Comparison of ENCODE assay signal across 11 cellular contexts in genomic region chr22:39098026-39098425, GRCh38. TPM values are rescaled to one million over a fixed set of nuclear protein-coding genes. Genes with fewer than 3 reads are reported as not detected.
DNase-seq lines count a peak whose midpoint lies in the region; ATAC-seq and TF ChIP-seq lines count a peak whose summit lies in the region.
"Had no signal": no experiment of that assay in that cellular context is flagged by ENCODE, and none has a peak within 500 bp of the region (broad histone marks: within the 10 kb centered on the region; RNA-seq: fewer than 3 reads in every experiment).

No MANE protein-coding gene starts in this region.

- BruUV-seq in HCT116 (replicated peaks; lab: Mats Ljungman, UMichigan), result no TSS peak

- peaks cover 21 to 24% of the 10 kb centered on the region in 2 experiments for H3K4me1 ChIP-seq in HCT116 (ENCODE audit: control insufficient read depth in 1 of 2, insufficient read depth in 2 of 2, low read length in 2 of 2)

- RAD21 ChIA-PET in HCT116 (lab: Charles Lee; ENCODE audit: low non-redundant PET in 1 of 2, low total read pairs in 2 of 2, uncharacterized antibody in 2 of 2, unreplicated experiment in 2 of 2), result interaction anchor here in 1 of 2 experiments (1.1 kb wide), 1 partner anchor 24 kb away, joined by 3 read pairs; no protein-coding TSS in a partner anchor

- H3K27me3 Mint-ChIP-seq in activated naive CD8-positive, alpha-beta T cell treated with anti-CD3 and anti-CD28 coated beads, Interleukin-2, amount 50 U/mL, for 24 hours, result no peaks in the 10 kb centered on the region
- peaks cover 7% of the 10 kb centered on the region for H3K27me3 Mint-ChIP-seq in nephron progenitor cell (ENCODE audit: low read depth, poor library complexity)

- DNase-seq in HCT116 (ENCODE audit: low read depth, low spot score) (no peak), nephron progenitor cell (no peak), foreskin fibroblast (no peak), AG08395 (ENCODE audit: low spot score) (no peak), NCI-H1092 (lab: John Stamatoyannopoulos, UW) (no peak)
- DNase-seq in activated naive CD8-positive, alpha-beta T cell treated with anti-CD3 and anti-CD28 coated beads, Interleukin-2, amount 50 U/mL, for 24 hours, result no peak
- DNase-seq: GF-D8, NCI-H1417, nucleus accumbens, SHP77 treated with DMSO at 0.1 percent for 48 hours had no signal

- TF ChIP-seq POLR2A in HCT116 (IDR thresholded peaks at IDR 0.05; ENCODE audit: borderline replicate concordance, extremely low read depth, insufficient read depth, insufficient read length), result no peak

- no peaks in the 10 kb centered on the region for H3K36me3 Mint-ChIP-seq in activated naive CD8-positive, alpha-beta T cell treated with anti-CD3 and anti-CD28 coated beads, Interleukin-2, amount 50 U/mL, for 24 hours (ENCODE audit: low read depth)
- H3K36me3 Mint-ChIP-seq in nephron progenitor cell (ENCODE audit: low read depth), result no peaks in the 10 kb centered on the region

- H3K79me2 ChIP-seq in HCT116 (ENCODE audit: insufficient read depth, low read length), result no peaks in the 10 kb centered on the region

- peak overlapping the region; percentile 76 for H3K27ac ChIP-seq in HCT116 (ENCODE audit: low read depth, low read length)

- H3K9ac ChIP-seq in HCT116 (ENCODE audit: low read length), result no peak overlapping the region

- H3K36me3 ChIP-seq in HCT116 (ENCODE audit: control insufficient read depth in 1 of 2, insufficient read depth in 2 of 2, low read length in 2 of 2), result no peaks in the 10 kb centered on the region

- H3K4me3 ChIP-seq in GM08714 (ENCODE audit: low read length), result peak overlapping the region; percentile 50; the same call in 1 of the 2 replicates
- no peak overlapping the region for H3K4me3 ChIP-seq in HCT116 (replicated peaks in 1 of 2; ENCODE audit: low read depth in 1 of 2, low read length in 2 of 2)
- H3K4me3 ChIP-seq in foreskin fibroblast (ENCODE audit: low read depth in 1 of 2, low read length in 2 of 2), result no peak overlapping the region

- H3K9me3 Mint-ChIP-seq in activated naive CD8-positive, alpha-beta T cell treated with anti-CD3 and anti-CD28 coated beads, Interleukin-2, amount 50 U/mL, for 24 hours, result no peaks in the 10 kb centered on the region
- H3K9me3 Mint-ChIP-seq in nephron progenitor cell, result no peaks in the 10 kb centered on the region

- H3K27ac Mint-ChIP-seq in activated naive CD8-positive, alpha-beta T cell treated with anti-CD3 and anti-CD28 coated beads, Interleukin-2, amount 50 U/mL, for 24 hours, result peak overlapping the region; percentile 89
- peak overlapping the region; percentile 96 for H3K27ac Mint-ChIP-seq in nephron progenitor cell

- peak overlapping the region; percentile 61 for H3K4me2 ChIP-seq in HCT116 (ENCODE audit: low read length)

- peak overlapping the region; percentile 20 for H2AFZ ChIP-seq in HCT116 (ENCODE audit: low read depth, low read length, poor library complexity, severe bottlenecking)

- H3K4me1 Mint-ChIP-seq in activated naive CD8-positive, alpha-beta T cell treated with anti-CD3 and anti-CD28 coated beads, Interleukin-2, amount 50 U/mL, for 24 hours, result peaks cover 77% of the 10 kb centered on the region
- H3K4me1 Mint-ChIP-seq in nephron progenitor cell, result peaks cover 74% of the 10 kb centered on the region

- TF ChIP-seq CTCF in HCT116 (IDR thresholded peaks at IDR 0.05 in 2 of 3, conservative IDR thresholded peaks at IDR 0.05 in 1 of 3; ENCODE audit: borderline replicate concordance in 1 of 3, insufficient read depth in 1 of 3, low read depth in 2 of 3, low read length in 2 of 3), result no peak
- no peak for TF ChIP-seq CTCF in nephron progenitor cell (IDR thresholded peaks at IDR 0.05)
- TF ChIP-seq CTCF in foreskin fibroblast (IDR thresholded peaks at IDR 0.05; ENCODE audit: low read depth, low read length), result no peak

- peak overlapping the region; percentile 80 for H3K4me3 Mint-ChIP-seq in activated naive CD8-positive, alpha-beta T cell treated with anti-CD3 and anti-CD28 coated beads, Interleukin-2, amount 50 U/mL, for 24 hours
- peak overlapping the region; percentile 40 for H3K4me3 Mint-ChIP-seq in nephron progenitor cell

- TF ChIP-seq RAD21 in HCT116 (IDR thresholded peaks at IDR 0.05; ENCODE audit: low read depth), result no peak

- intact Hi-C loops in HCT116 (cut with micrococcal nuclease), result no loop called here

- ATAC-seq in HCT116, result peak; percentile 76
- no peak for ATAC-seq in activated naive CD8-positive, alpha-beta T cell treated with anti-CD3 and anti-CD28 coated beads, Interleukin-2, amount 50 U/mL, for 24 hours

- H3K9me3 ChIP-seq in HCT116 (ENCODE audit: control insufficient read depth in 1 of 2, insufficient read depth in 1 of 2, low read depth in 1 of 2, low read length in 2 of 2), result no peaks in the 10 kb centered on the region

- POLR2A ChIA-PET in HCT116 (lab: Charles Lee), result no interaction called here

- no peaks in the 10 kb centered on the region for H3K27me3 ChIP-seq in HCT116 (ENCODE audit: insufficient read depth, low read length)

- CTCF ChIA-PET in HCT116 (lab: Charles Lee), result interaction anchor here (1.3 to 1.5 kb wide), 2 partner anchors 24 to 228 kb away, joined by 4 to 5 read pairs; no protein-coding TSS in a partner anchor

- no peaks in the 10 kb centered on the region for H4K20me1 ChIP-seq in HCT116 (ENCODE audit: insufficient read depth)

- no peaks in the 10 kb centered on the region for H3K9me2 ChIP-seq in HCT116 (ENCODE audit: insufficient read depth)

TF ChIP-seq in HCT116, 20 proteins besides CTCF, POLR2A, EP300 and RAD21:
- no peak for TF ChIP-seq JUND (IDR thresholded peaks at IDR 0.05)
- TF ChIP-seq CEBPB (IDR thresholded peaks at IDR 0.05; ENCODE audit: low read depth), result no peak
- peak; percentile 33 for TF ChIP-seq YY1 (IDR thresholded peaks at IDR 0.05; ENCODE audit: extremely low read depth, insufficient replicate concordance, low read depth, low read length)

RNA-seq across cellular contexts. Expression of gene APOBEC3H, which starts 1.0 kb away (rescaled TPM):
- 1.8 TPM for total RNA-seq in HCT116 (2021; ENCODE audit: unreplicated experiment)
- polyA plus RNA-seq in HCT116 (2012), result 1.1 and 2.5 TPM in 2 replicates

RNA-seq across cellular contexts. Expression of gene APOBEC3G, which starts 21.0 kb away (rescaled TPM):
- total RNA-seq in HCT116 (2021; ENCODE audit: unreplicated experiment), result 0.71 TPM
- 1.1 and 1.4 TPM in 2 replicates for polyA plus RNA-seq in HCT116 (2012)

RNA-seq across cellular contexts. Expression of gene CBX7, which starts 54.5 kb away (rescaled TPM):
- total RNA-seq in HCT116 (2021; ENCODE audit: unreplicated experiment), result 20.1 TPM
- polyA plus RNA-seq in HCT116 (2012), result 18.7 and 19.9 TPM in 2 replicates

RNA-seq across cellular contexts. Expression of gene APOBEC3F, which starts 57.4 kb away (rescaled TPM):
- total RNA-seq in HCT116 (2021; ENCODE audit: unreplicated experiment), result 11.1 TPM
- 7.9 and 9.7 TPM in 2 replicates for polyA plus RNA-seq in HCT116 (2012)
